Comparison of ENCODE assay signal across 18 cellular contexts in genomic region chr5:10233011-10233410, GRCh38. TPM values are rescaled to one million over a fixed set of nuclear protein-coding genes. Genes with fewer than 3 reads are reported as not detected.
DNase-seq lines count a peak whose midpoint lies in the region; ATAC-seq, FAIRE-seq and TF ChIP-seq lines count a peak whose summit lies in the region.
"Had no signal": no experiment of that assay in that cellular context is flagged by ENCODE, and none has a peak within 500 bp of the region (broad histone marks: within the 10 kb centered on the region; RNA-seq: fewer than 3 reads in every experiment).

No MANE protein-coding gene starts in this region.

- H3K4ac ChIP-seq in H1 (replicated peaks; ENCODE audit: insufficient read length, low read depth, low read length) (no peak overlapping the region), trophoblast cell (ENCODE audit: low read depth, low read length) (no peak overlapping the region)

- no peak overlapping the region for H2BK120ac ChIP-seq in H1 (replicated peaks; ENCODE audit: low read depth, low read length)
- no peak overlapping the region for H2BK120ac ChIP-seq in trophoblast cell (ENCODE audit: insufficient read depth, low read length, poor library complexity)

- 83% methylated on average over 7 of the region's 7 CpGs; no CpG with 5 or more reads in 1 of the 2 experiments for WGBS in H1 (ENCODE audit: extremely low coverage in 1 of 2, insufficient coverage in 1 of 2, insufficient read length in 1 of 2, insufficient replicate concordance in 2 of 2, low coverage in 1 of 2, low lambda C conversion rate in 2 of 2, missing lambda C conversion rate in 1 of 2), 2 experiments
- WGBS in trophoblast cell (ENCODE audit: extremely low coverage, insufficient coverage, insufficient read length) = no CpG with 5 or more reads among the region's 7 CpGs

- H4K12ac ChIP-seq in trophoblast cell (ENCODE audit: low read depth, low read length) = no peak overlapping the region

- ATAC-seq in PC-3 = no peak
- no peak for ATAC-seq in activated CD8-positive, alpha-beta T cell treated with anti-CD3 and anti-CD28 coated beads, Interleukin-2, amount 10 ng/mL, durations not matched to agents 7 days and 5 days
- ATAC-seq: T-cell had no signal

- POLR2A ChIA-PET in AG04450 (lab: Yijun Ruan, JAX) (interaction anchor here (0.9 to 1.9 kb wide), 2 partner anchors 17 to 40 kb away, joined by 5 to 13 read pairs; partner anchors contain the start of genes ATPSCKMT and CCT5), PC-3 (lab: Charles Lee; ENCODE audit: unreplicated experiment) (interaction anchor here (0.7 kb wide), 1 partner anchor 733 kb away, joined by 5 read pairs; no protein-coding TSS in a partner anchor), H1 (lab: Charles Lee; ENCODE audit: partially characterized antibody) (interaction anchor here (0.6 to 2.3 kb wide), 4 partner anchors 8 to 79 kb away, joined by 3 to 10 read pairs (median 4); partner anchors contain the start of genes ATPSCKMT and CCT5)
- POLR2A ChIA-PET in activated CD8-positive, alpha-beta T cell treated with anti-CD3 and anti-CD28 coated beads, Interleukin-2, amount 10 ng/mL, durations not matched to agents 7 days and 5 days (lab: Charles Lee) = interaction anchor here (0.8 kb wide), 1 partner anchor 127 kb away, joined by 3 read pairs; no protein-coding TSS in a partner anchor

- H4K20me1 ChIP-seq in PC-3 (ENCODE audit: low read length) (no peaks in the 10 kb centered on the region), H1 (replicated peaks in 1 of 2; ENCODE audit: control insufficient read depth in 1 of 2, insufficient read depth in 2 of 2, low read length in 2 of 2) (no peaks in the 10 kb centered on the region)

- H4K91ac ChIP-seq in H1 (replicated peaks; ENCODE audit: insufficient read length, low read length) (no peak overlapping the region), trophoblast cell (ENCODE audit: low read depth, low read length) (no peak overlapping the region)

- no peak overlapping the region for H3K56ac ChIP-seq in H1 (replicated peaks; ENCODE audit: insufficient read length, low read depth, low read length)

- no peaks in the 10 kb centered on the region for H3K27me3 Mint-ChIP-seq in activated CD8-positive, alpha-beta T cell treated with anti-CD3 and anti-CD28 coated beads, Interleukin-2, amount 10 ng/mL, durations not matched to agents 7 days and 5 days (ENCODE audit: low read depth)
- H3K27me3 Mint-ChIP-seq: T-cell had no signal

- DNase-seq in AG04450 (ENCODE audit: low read depth, low spot score) (no peak), PC-3 (no peak), H1 (ENCODE audit: low read depth in 1 of 2, low spot score in 2 of 2) (no peak), trophoblast cell (no peak), SIG-M5 (lab: John Stamatoyannopoulos, UW) (no peak), NCI-H524 (lab: John Stamatoyannopoulos, UW) (no peak)
- DNase-seq in activated CD8-positive, alpha-beta T cell treated with anti-CD3 and anti-CD28 coated beads, Interleukin-2, amount 10 ng/mL, durations not matched to agents 7 days and 5 days = no peak
- DNase-seq: AML-193, DMS79, NCI-H1417 treated with DMSO at 0.1 percent for 48 hours, NCI-H187 treated with DMSO at 0.1 percent for 48 hours, NCI-H226, T-cell had no signal

- intact Hi-C loops in PC-3 (cut with micrococcal nuclease) = loop anchor here (1.0 to 10.0 kb wide), 2 partner anchors 93 to 688 kb away; partner anchors contain the start of gene SEMA5A

- H3K27ac Mint-ChIP-seq in activated CD8-positive, alpha-beta T cell treated with anti-CD3 and anti-CD28 coated beads, Interleukin-2, amount 10 ng/mL, durations not matched to agents 7 days and 5 days = no peak overlapping the region
- H3K27ac Mint-ChIP-seq: T-cell had no signal

- no peaks in the 10 kb centered on the region for H3K9me2 ChIP-seq in PC-3 (replicated peaks; ENCODE audit: low read length)

- H3K18ac ChIP-seq in H1 (ENCODE audit: extremely low read depth, low read length) (no peak overlapping the region), trophoblast cell (ENCODE audit: low read length) (no peak overlapping the region)

- H4K8ac ChIP-seq in H1 (ENCODE audit: extremely low read depth, insufficient read depth, low read length) = no peak overlapping the region
- no peak overlapping the region for H4K8ac ChIP-seq in trophoblast cell (ENCODE audit: low read depth, low read length)

- H3K4me3 Mint-ChIP-seq in activated CD8-positive, alpha-beta T cell treated with anti-CD3 and anti-CD28 coated beads, Interleukin-2, amount 10 ng/mL, durations not matched to agents 7 days and 5 days = no peak overlapping the region
- H3K4me3 Mint-ChIP-seq: T-cell had no signal

- H3K4me3 ChIP-seq in AG04450 (ENCODE audit: low read depth, low read length) = no peak overlapping the region
- H3K4me3 ChIP-seq in PC-3 (ENCODE audit: low read length) = no peak overlapping the region
- H3K4me3 ChIP-seq in H1 (ENCODE audit: extremely low read depth in 1 of 4, insufficient read depth in 2 of 4, low read depth in 3 of 4, low read length in 4 of 4) = no peak overlapping the region
- no peak overlapping the region for H3K4me3 ChIP-seq in trophoblast cell (ENCODE audit: low read depth, low read length)

- H3K23ac ChIP-seq in H1 (ENCODE audit: insufficient read length) = no peak overlapping the region
- H3K23ac ChIP-seq in trophoblast cell (ENCODE audit: low read length) = no peak overlapping the region

- no peak overlapping the region for H2BK15ac ChIP-seq in H1 (ENCODE audit: low read length)

- H2BK5ac ChIP-seq in H1 (ENCODE audit: low read depth, low read length) (no peak overlapping the region), trophoblast cell (ENCODE audit: low read depth, low read length, poor library complexity) (no peak overlapping the region)

- no peaks in the 10 kb centered on the region for H3K27me3 ChIP-seq in AG04450 (ENCODE audit: control insufficient read depth, insufficient read depth, low read length)
- H3K27me3 ChIP-seq in PC-3 (ENCODE audit: low read length) = no peaks in the 10 kb centered on the region
- no peaks in the 10 kb centered on the region for H3K27me3 ChIP-seq in H1 (replicated peaks in 1 of 4; ENCODE audit: control insufficient read depth in 3 of 4, extremely low read depth in 1 of 4, insufficient read depth in 3 of 4, low read length in 3 of 4)
- H3K27me3 ChIP-seq in trophoblast cell (ENCODE audit: insufficient read depth, low read length) = no peaks in the 10 kb centered on the region

- H3K9me3 Mint-ChIP-seq in activated CD8-positive, alpha-beta T cell treated with anti-CD3 and anti-CD28 coated beads, Interleukin-2, amount 10 ng/mL, durations not matched to agents 7 days and 5 days (ENCODE audit: insufficient read depth) = no peaks in the 10 kb centered on the region
- H3K9me3 Mint-ChIP-seq: T-cell had no signal

- 0 out of 2 replicates have a peak overlapping the region, but pooled peaks have one; percentile 21 for H2BK12ac ChIP-seq in H1 (ENCODE audit: low read depth, low read length)
- peak overlapping the region; percentile 56 for H2BK12ac ChIP-seq in trophoblast cell (ENCODE audit: low read length)

- H2AFZ ChIP-seq in PC-3 (ENCODE audit: low read length) = no peak overlapping the region
- H2AFZ ChIP-seq in H1 (ENCODE audit: low read length) = no peak overlapping the region
- H2AFZ ChIP-seq in trophoblast cell (ENCODE audit: insufficient read depth, low read length, poor library complexity) = no peak overlapping the region

- TF ChIP-seq POLR2A in H1 (IDR thresholded peaks at IDR 0.05; ENCODE audit: control extremely low read depth in 1 of 2, low read depth in 2 of 2, low read length in 2 of 2) = no peak

- H3K9ac ChIP-seq in PC-3 (ENCODE audit: low read length) = no peak overlapping the region
- H3K9ac ChIP-seq in H1 (replicated peaks in 1 of 4; ENCODE audit: extremely low read depth in 1 of 4, low read depth in 3 of 4, low read length in 3 of 4) = no peak overlapping the region
- no peak overlapping the region for H3K9ac ChIP-seq in trophoblast cell (ENCODE audit: low read length)
- H3K9ac ChIP-seq: KMS-11 had no signal

- BruUV-seq in PC-3 (replicated peaks; lab: Mats Ljungman, UMichigan) = no TSS peak

- H3K36me3 Mint-ChIP-seq in activated CD8-positive, alpha-beta T cell treated with anti-CD3 and anti-CD28 coated beads, Interleukin-2, amount 10 ng/mL, durations not matched to agents 7 days and 5 days (ENCODE audit: low read depth) = peaks cover 20% of the 10 kb centered on the region

- TF ChIP-seq CTCF in AG04450 (IDR thresholded peaks at IDR 0.05; ENCODE audit: low read depth, low read length) = no peak
- TF ChIP-seq CTCF in PC-3 (conservative IDR thresholded peaks at IDR 0.05; ENCODE audit: low read depth, low read length) = no peak
- TF ChIP-seq CTCF in H1 (IDR thresholded peaks at IDR 0.05; ENCODE audit: control extremely low read depth in 1 of 3, insufficient read depth in 1 of 3, low read depth in 1 of 3, low read length in 3 of 3) = no peak

- no peaks in the 10 kb centered on the region for H3K79me2 ChIP-seq in PC-3 (ENCODE audit: low read length)
- H3K79me2 ChIP-seq in H1 (ENCODE audit: control insufficient read depth in 1 of 2, insufficient read depth in 2 of 2, low read length in 2 of 2) = no peaks in the 10 kb centered on the region
- no peaks in the 10 kb centered on the region for H3K79me2 ChIP-seq in trophoblast cell (ENCODE audit: control insufficient read depth, insufficient read depth, low read length, poor library complexity)

- no peak for FAIRE-seq in H1 (lab: Jason Lieb, UNC)
- FAIRE-seq: D721Med, GM12892, HepG2 had no signal

- H3K79me1 ChIP-seq in H1 (ENCODE audit: low read depth, low read length) (no peaks in the 10 kb centered on the region), trophoblast cell (ENCODE audit: low read length) (peaks cover 2% of the 10 kb centered on the region)

- no peaks in the 10 kb centered on the region for H3F3A ChIP-seq in PC-3 (ENCODE audit: low read length, unreplicated experiment)

- no peaks in the 10 kb centered on the region for H3K23me2 ChIP-seq in H1 (ENCODE audit: low read depth, low read length)

- H2AK5ac ChIP-seq in H1 (ENCODE audit: low read depth, low read length) (no peak overlapping the region), trophoblast cell (ENCODE audit: low read length) (no peak overlapping the region)

- TF ChIP-seq RAD21 in H1 (IDR thresholded peaks at IDR 0.05 in 1 of 2, conservative IDR thresholded peaks at IDR 0.05 in 1 of 2; ENCODE audit: low read depth in 2 of 2, low read length in 2 of 2) = no peak

- H4K5ac ChIP-seq in H1 (ENCODE audit: insufficient read length, low read depth, low read length) = no peak overlapping the region

- H3K14ac ChIP-seq in H1 (ENCODE audit: insufficient read length) (no peak overlapping the region), trophoblast cell (ENCODE audit: low read length) (no peak overlapping the region)

- H3K4me1 ChIP-seq in PC-3 (ENCODE audit: insufficient read depth, low read length) (peaks cover 21% of the 10 kb centered on the region), H1 (replicated peaks in 1 of 4; ENCODE audit: control insufficient read depth in 3 of 4, insufficient read depth in 4 of 4, low read length in 3 of 4) (no peaks in the 10 kb centered on the region), trophoblast cell (ENCODE audit: control insufficient read depth in 1 of 2, insufficient read depth in 2 of 2, low read length in 2 of 2) (peaks cover 7 to 10% of the 10 kb centered on the region in 2 experiments)

- H3K4me2 ChIP-seq in PC-3 (ENCODE audit: low read length) = peak overlapping the region; percentile 26
- H3K4me2 ChIP-seq in H1 (ENCODE audit: insufficient read depth in 1 of 2, low read depth in 2 of 2, low read length in 2 of 2) = no peak overlapping the region
- no peak overlapping the region for H3K4me2 ChIP-seq in trophoblast cell (ENCODE audit: low read length)
- H3K4me2 ChIP-seq: KMS-11 had no signal

- no peaks in the 10 kb centered on the region; the same call in 1 of the 2 replicates for H3K9me3 ChIP-seq in AG04450 (ENCODE audit: control insufficient read depth, insufficient read depth, low read length)
- H3K9me3 ChIP-seq in PC-3 (ENCODE audit: low read length) = no peaks in the 10 kb centered on the region
- H3K9me3 ChIP-seq in H1 (ENCODE audit: insufficient read depth in 2 of 2, low read depth in 1 of 2, low read length in 1 of 2) = no peaks in the 10 kb centered on the region
- no peaks in the 10 kb centered on the region for H3K9me3 ChIP-seq in trophoblast cell (ENCODE audit: insufficient read depth, low read depth, low read length)

- H3K36me3 ChIP-seq in PC-3 (ENCODE audit: low read depth, low read length) (peaks cover 7% of the 10 kb centered on the region), H1 (ENCODE audit: control insufficient read depth in 2 of 4, insufficient read depth in 4 of 4, low read length in 3 of 4) (peaks cover 0 to 5% (median 0%) of the 10 kb centered on the region in 4 experiments; a peak in 2 of 8 replicates), trophoblast cell (ENCODE audit: control insufficient read depth in 1 of 2, insufficient read depth in 2 of 2, low read length in 2 of 2) (peaks cover 2 to 3% of the 10 kb centered on the region in 2 experiments)

- no peak overlapping the region for H2BK20ac ChIP-seq in H1 (ENCODE audit: low read length)

- peak overlapping the region; percentile 66 for H3K27ac ChIP-seq in AG04450 (ENCODE audit: low read depth, low read length)
- H3K27ac ChIP-seq in PC-3 (ENCODE audit: low read length) = peak overlapping the region; percentile 12
- H3K27ac ChIP-seq in H1 (ENCODE audit: low read depth, low read length) = no peak overlapping the region
- H3K27ac ChIP-seq in trophoblast cell (ENCODE audit: low read depth, low read length) = no peak overlapping the region
- H3K27ac ChIP-seq: C4-2B, KMS-11 had no signal

- H3K4me1 Mint-ChIP-seq in activated CD8-positive, alpha-beta T cell treated with anti-CD3 and anti-CD28 coated beads, Interleukin-2, amount 10 ng/mL, durations not matched to agents 7 days and 5 days (ENCODE audit: low read depth) = no peaks in the 10 kb centered on the region
- H3K4me1 Mint-ChIP-seq: T-cell had no signal

- CTCF ChIA-PET in AG04450 (lab: Charles Lee) = interaction anchor here (0.6 to 2.6 kb wide), 19 partner anchors 10 to 689 kb away, joined by 3 to 13 read pairs (median 4); partner anchors contain the start of genes ATPSCKMT and CCT5
- CTCF ChIA-PET in PC-3 (lab: Charles Lee) = interaction anchor here (0.5 to 0.7 kb wide), 3 partner anchors 19 to 874 kb away, joined by 3 to 4 read pairs (median 3); no protein-coding TSS in a partner anchor
- CTCF ChIA-PET in H1 (lab: Charles Lee; ENCODE audit: partially characterized antibody) = interaction anchor here (0.7 to 2.2 kb wide), 9 partner anchors 10 to 720 kb away, joined by 3 to 8 read pairs (median 5); no protein-coding TSS in a partner anchor
- CTCF ChIA-PET in activated CD8-positive, alpha-beta T cell treated with anti-CD3 and anti-CD28 coated beads, Interleukin-2, amount 10 ng/mL, durations not matched to agents 7 days and 5 days (lab: Charles Lee) = interaction anchor here (1.2 kb wide), 1 partner anchor 15 kb away, joined by 3 read pairs; no protein-coding TSS in a partner anchor

- no peak for TF ChIP-seq EP300 in H1 (IDR thresholded peaks at IDR 0.05; ENCODE audit: borderline replicate concordance in 1 of 2, low read depth in 2 of 2, low read length in 2 of 2)

RNA-seq across cellular contexts. Expression of gene ATPSCKMT, which starts 16.7 kb away (rescaled TPM):
- polyA plus RNA-seq in AG04450 (2011; rRNA removed) = 31.3 and 31.9 TPM in 2 replicates
- 21.1 and 30.0 TPM in 2 replicates for polyA minus RNA-seq in AG04450 (2011; rRNA and poly(A)+ RNA removed)
- total RNA-seq in PC-3 (2014; rRNA removed) = 26.7 and 49.0 TPM in 2 replicates
- total RNA-seq in H1 (2021; fragmentation: NEBNext Ultra II Directional; extraction: Animal tissue kit (Norgen Biotek cat#: 25700)) = 14.2 and 15.2 TPM in 2 replicates
- polyA plus RNA-seq in H1 (2011; rRNA removed) = 6.2 and 7.5 TPM in 2 replicates
- polyA plus RNA-seq in H1 (2011; cell fraction: cytosol; rRNA removed) = 14.2 TPM
- polyA plus RNA-seq in H1 (2011; cell fraction: nucleus; rRNA removed) = 6.4 TPM
- polyA plus RNA-seq in H1 (2012, experiment 1 of 2) = 8.5 to 11.9 TPM (median 10.1 TPM) in 4 replicates
- 0.98 TPM for polyA plus RNA-seq in H1 (2012, experiment 2 of 2)
- 9.4 TPM for polyA plus RNA-seq in H1 (2013, experiment 1 of 2)
- polyA plus RNA-seq in H1 (2013, experiment 2 of 2) = 10.0 TPM
- 14.2 and 21.9 TPM in 2 replicates for polyA minus RNA-seq in H1 (2011; rRNA and poly(A)+ RNA removed)
- 7.3 TPM for polyA minus RNA-seq in H1 (2011; cell fraction: cytosol; rRNA and poly(A)+ RNA removed)
- 22.4 TPM for polyA minus RNA-seq in H1 (2011; cell fraction: nucleus; rRNA and poly(A)+ RNA removed)
- 7.2 and 9.3 TPM in 2 replicates for polyA plus RNA-seq in trophoblast cell (2013)
- 10 to 100 TPM; 18.1 to 21.1 TPM for total RNA-seq in activated CD8-positive, alpha-beta T cell treated with anti-CD3 and anti-CD28 coated beads, Interleukin-2, amount 10 ng/mL, durations not matched to agents 7 days and 5 days

RNA-seq across cellular contexts. Expression of gene CCT5, which starts 17.1 kb away (rescaled TPM):
- polyA plus RNA-seq in AG04450 (2011; rRNA removed) = 344 and 390 TPM in 2 replicates
- polyA minus RNA-seq in AG04450 (2011; rRNA and poly(A)+ RNA removed) = 489 and 507 TPM in 2 replicates
- 1,309 and 1,334 TPM in 2 replicates for total RNA-seq in PC-3 (2014; rRNA removed)
- 509 and 549 TPM in 2 replicates for total RNA-seq in H1 (2021; fragmentation: NEBNext Ultra II Directional; extraction: Animal tissue kit (Norgen Biotek cat#: 25700))
- 289 and 425 TPM in 2 replicates for polyA plus RNA-seq in H1 (2011; rRNA removed)
- 641 TPM for polyA plus RNA-seq in H1 (2011; cell fraction: cytosol; rRNA removed)
- polyA plus RNA-seq in H1 (2011; cell fraction: nucleus; rRNA removed) = 306 TPM
- 656 to 704 TPM (median 681 TPM) in 4 replicates for polyA plus RNA-seq in H1 (2012, experiment 1 of 2)
- polyA plus RNA-seq in H1 (2012, experiment 2 of 2) = 59.9 TPM
- 272 TPM for polyA plus RNA-seq in H1 (2013, experiment 1 of 2)
- polyA plus RNA-seq in H1 (2013, experiment 2 of 2) = 276 TPM
- polyA minus RNA-seq in H1 (2011; rRNA and poly(A)+ RNA removed) = 818 and 1,012 TPM in 2 replicates
- polyA minus RNA-seq in H1 (2011; cell fraction: cytosol; rRNA and poly(A)+ RNA removed) = 353 TPM
- 297 TPM for polyA minus RNA-seq in H1 (2011; cell fraction: nucleus; rRNA and poly(A)+ RNA removed)
- 174 and 175 TPM in 2 replicates for polyA plus RNA-seq in trophoblast cell (2013)
- 100 to 1,000 TPM; 319 to 322 TPM for total RNA-seq in activated CD8-positive, alpha-beta T cell treated with anti-CD3 and anti-CD28 coated beads, Interleukin-2, amount 10 ng/mL, durations not matched to agents 7 days and 5 days

Comparison
In these comparisons a context has a peak if more than half of its experiments do, and no peak if none do; other contexts are left out.
1. H3K27ac ChIP-seq: peak in AG04450 (single experiment) and PC-3 (single experiment); none in H1 (single experiment) and trophoblast cell (single experiment).